17 cellular contexts compared by ENCODE assay signal in the genomic region with DNA sequence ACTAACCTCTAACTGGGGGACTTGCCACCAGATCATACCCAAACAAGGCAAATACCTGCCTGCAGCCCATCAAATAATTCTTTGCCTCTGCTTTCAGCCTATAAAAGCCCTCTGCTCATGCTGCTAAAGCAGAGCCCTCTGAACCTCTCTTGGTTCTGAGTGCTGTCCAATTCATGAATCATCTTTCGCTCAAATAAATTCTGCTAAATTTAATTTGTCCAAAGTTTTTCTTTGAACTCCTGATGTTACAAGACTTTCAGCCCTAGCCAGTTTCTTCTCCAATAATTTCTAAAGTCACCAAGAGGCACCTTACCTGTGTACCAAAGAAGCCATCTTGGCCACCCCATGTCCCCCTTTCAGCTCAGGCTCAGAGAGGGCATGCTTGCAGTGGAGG.
"Had no signal": no experiment of that assay in that cellular context is flagged by ENCODE, and none has a peak within 500 bp of the region (broad histone marks: within the 10 kb centered on the region; RNA-seq: fewer than 3 reads in every experiment).

No MANE protein-coding gene starts in this region.

- H3K4me1 Mint-ChIP-seq: activated CD4-positive, alpha-beta memory T cell treated with anti-CD3 and anti-CD28 coated beads, Interleukin-2, amount 10 ng/mL, durations not matched to agents 7 days and 5 days; activated naive CD8-positive, alpha-beta T cell treated with anti-CD3 and anti-CD28 coated beads, Interleukin-2, amount 10 ng/mL, durations not matched to agents 7 days and 5 days; natural killer cell; stimulated activated memory B cell treated with anti-CD40 and anti-IgM and Interleukin-4, amounts not matched to agents 10 μg/mL and 1 μg/mL and 100 μg/mL, for 72 hours had no signal

- H3K36me3 Mint-ChIP-seq: activated naive CD8-positive, alpha-beta T cell treated with anti-CD3 and anti-CD28 coated beads, Interleukin-2, amount 10 ng/mL, durations not matched to agents 7 days and 5 days; brain; natural killer cell; stimulated activated memory B cell treated with anti-CD40 and anti-IgM and Interleukin-4, amounts not matched to agents 10 μg/mL and 1 μg/mL and 100 μg/mL, for 72 hours had no signal

- H3K9me3 ChIP-seq: mucosa of descending colon, thyroid gland, uterus had no signal

- H3K9me3 Mint-ChIP-seq: activated CD4-positive, alpha-beta memory T cell treated with anti-CD3 and anti-CD28 coated beads, Interleukin-2, amount 10 ng/mL, durations not matched to agents 7 days and 5 days; activated naive CD8-positive, alpha-beta T cell treated with anti-CD3 and anti-CD28 coated beads, Interleukin-2, amount 10 ng/mL, durations not matched to agents 7 days and 5 days; dendritic cell treated with granulocyte-macrophage colony-stimulating factor and Interleukin-4, amounts not matched to agents 40 ng/mL and 50 ng/mL, for 4 days; natural killer cell; T-helper 1 cell treated with Interleukin-12 subunit alpha and Interleukin-12 subunit beta and Interleukin-4 antibody, amounts not matched to agents 30 μg/mL and 1 μg/mL, for 36 hours had no signal

- H3K4me3 ChIP-seq: heart right ventricle, mucosa of descending colon, ovary, thyroid gland, uterus had no signal

- ATAC-seq: natural killer cell; stimulated activated memory B cell treated with anti-CD40 and anti-IgM and Interleukin-4, amounts not matched to agents 10 μg/mL and 1 μg/mL and 100 μg/mL, for 72 hours had no signal

- DNase-seq: activated CD4-positive, alpha-beta memory T cell treated with anti-CD3 and anti-CD28 coated beads, Interleukin-2, amount 10 ng/mL, durations not matched to agents 7 days and 5 days; activated CD4-positive, alpha-beta T cell treated with anti-CD3 and anti-CD28 coated beads for 4 hours; activated gamma-delta T cell treated with Interleukin-2 at 50 U/mL for 16 hours; activated naive CD8-positive, alpha-beta T cell treated with anti-CD3 and anti-CD28 coated beads, Interleukin-2, amount 10 ng/mL, durations not matched to agents 7 days and 5 days; activated T-cell treated with anti-CD3 and anti-CD28 coated beads, Interleukin-2, amount 50 U/mL, for 48 hours; heart right ventricle; natural killer cell; ovary; stimulated activated CD4-positive, alpha-beta T cell treated with anti-CD3 and anti-CD28 coated beads, Interleukin-2, amount 100 ng/mL, for 48 hours; thyroid gland; uterus had no signal

- H3K4me1 ChIP-seq: heart right ventricle, thyroid gland, uterus had no signal

- H3K27ac Mint-ChIP-seq: activated CD4-positive, alpha-beta memory T cell treated with anti-CD3 and anti-CD28 coated beads, Interleukin-2, amount 10 ng/mL, durations not matched to agents 7 days and 5 days; activated naive CD8-positive, alpha-beta T cell treated with anti-CD3 and anti-CD28 coated beads, Interleukin-2, amount 10 ng/mL, durations not matched to agents 7 days and 5 days; dendritic cell treated with granulocyte-macrophage colony-stimulating factor and Interleukin-4, amounts not matched to agents 40 ng/mL and 50 ng/mL, for 4 days; natural killer cell; stimulated activated memory B cell treated with anti-CD40 and anti-IgM and Interleukin-4, amounts not matched to agents 10 μg/mL and 1 μg/mL and 100 μg/mL, for 72 hours; T-helper 1 cell treated with Interleukin-12 subunit alpha and Interleukin-12 subunit beta and Interleukin-4 antibody, amounts not matched to agents 30 μg/mL and 1 μg/mL, for 36 hours had no signal

- H3K4me3 Mint-ChIP-seq: activated CD4-positive, alpha-beta memory T cell treated with anti-CD3 and anti-CD28 coated beads, Interleukin-2, amount 10 ng/mL, durations not matched to agents 7 days and 5 days; activated naive CD8-positive, alpha-beta T cell treated with anti-CD3 and anti-CD28 coated beads, Interleukin-2, amount 10 ng/mL, durations not matched to agents 7 days and 5 days; dendritic cell treated with granulocyte-macrophage colony-stimulating factor and Interleukin-4, amounts not matched to agents 40 ng/mL and 50 ng/mL, for 4 days; natural killer cell; stimulated activated memory B cell treated with anti-CD40 and anti-IgM and Interleukin-4, amounts not matched to agents 10 μg/mL and 1 μg/mL and 100 μg/mL, for 72 hours; T-helper 1 cell treated with Interleukin-12 subunit alpha and Interleukin-12 subunit beta and Interleukin-4 antibody, amounts not matched to agents 30 μg/mL and 1 μg/mL, for 36 hours; WTC11 had no signal

- H3K27me3 ChIP-seq: ovary, thyroid gland, uterus had no signal

- H3K36me3 ChIP-seq: heart right ventricle, ovary, thyroid gland, uterus had no signal

- H3K27ac ChIP-seq: heart right ventricle, ovary, thyroid gland, uterus had no signal
